26 cellular contexts compared by ENCODE assay signal in genomic region chr14:96649327-96649601, GRCh38.
DNase-seq lines count a peak whose midpoint lies in the region; ATAC-seq, FAIRE-seq and TF ChIP-seq lines count a peak whose summit lies in the region.
"Had no signal": no experiment of that assay in that cellular context is flagged by ENCODE, and none has a peak within 500 bp of the region (broad histone marks: within the 10 kb centered on the region; RNA-seq: fewer than 3 reads in every experiment).

No MANE protein-coding gene starts in this region.

- no peak overlapping the region for H3T11ph ChIP-seq in H9 (ENCODE audit: low read length)

- H3K9me3 Mint-ChIP-seq in H9 = no peaks in the 10 kb centered on the region

- H3K23ac ChIP-seq in H9 (ENCODE audit: insufficient read length, low read depth, low read length) = no peak overlapping the region

- H3K27ac Mint-ChIP-seq in H9 = no peak overlapping the region
- H3K27ac Mint-ChIP-seq: CD4-positive, alpha-beta memory T cell; IgD-negative memory B cell; T-helper 17 cell had no signal

- H4K91ac ChIP-seq in H9 (ENCODE audit: insufficient read length, low read depth, low read length) = no peak overlapping the region

- H2AK5ac ChIP-seq in H9 (ENCODE audit: insufficient read length, low read length) = no peak overlapping the region

- intact Hi-C loops in stomach (cut with DNase I; ENCODE audit: low total_unique reads) (no loop called here), mucosa of descending colon (cut with DNase I, micrococcal nuclease) (no loop called here)

- peaks cover 4% of the 10 kb centered on the region for H3K27me3 Mint-ChIP-seq in H9 (ENCODE audit: low read depth)

- H3K14ac ChIP-seq in H9 (ENCODE audit: insufficient read depth, low read length) = peak overlapping the region; percentile 20; the same call in 1 of the 2 replicates

- no peak overlapping the region for H4K5ac ChIP-seq in H9 (ENCODE audit: insufficient read length, low read depth, low read length)

- no peak overlapping the region for H4K8ac ChIP-seq in H9 (replicated peaks; ENCODE audit: insufficient read length, low read depth, low read length)

- no peaks in the 10 kb centered on the region for H3K36me3 ChIP-seq in stomach
- no peaks in the 10 kb centered on the region for H3K36me3 ChIP-seq in mucosa of descending colon (ENCODE audit: low read depth)
- H3K36me3 ChIP-seq: BLaER1 treated with 17β-estradiol and CSF1 and Interleukin-3, amounts not matched to agents 10 nM and 100 nM had no signal

- H3K79me2 ChIP-seq in H9 (ENCODE audit: insufficient read depth, low read length) = no peaks in the 10 kb centered on the region

- H3K4me3 Mint-ChIP-seq in H9 = no peak overlapping the region
- H3K4me3 Mint-ChIP-seq: CD4-positive, alpha-beta memory T cell; IgD-negative memory B cell; T-helper 17 cell had no signal

- H2BK12ac ChIP-seq in H9 (ENCODE audit: insufficient read length, low read depth, low read length) = no peak overlapping the region

- no peak for TF ChIP-seq EP300 in stomach (IDR thresholded peaks at IDR 0.05)

- H2BK5ac ChIP-seq in H9 (ENCODE audit: insufficient read length, low read length) = no peak overlapping the region

- H3K18ac ChIP-seq in H9 (ENCODE audit: insufficient read length, low read depth, low read length) = no peak overlapping the region

- H3K27me3 ChIP-seq in H9 (ENCODE audit: insufficient read depth, low read length) = no peaks in the 10 kb centered on the region
- H3K27me3 ChIP-seq in stomach = peaks cover 0 to 5% (median 0%) of the 10 kb centered on the region in 3 donors
- H3K27me3 ChIP-seq: BLaER1 treated with 17β-estradiol and CSF1 and Interleukin-3, amounts not matched to agents 10 nM and 100 nM had no signal

- ATAC-seq in mucosa of descending colon (no peak), GM18517 (IDR thresholded peaks at IDR 0.05; ENCODE audit: unreplicated experiment) (no peak)
- ATAC-seq: T-helper 17 cell had no signal

- no peaks in the 10 kb centered on the region for H4K20me1 ChIP-seq in H9 (ENCODE audit: control insufficient read depth, insufficient read depth, insufficient read length)
- H4K20me1 ChIP-seq: BLaER1 treated with 17β-estradiol and CSF1 and Interleukin-3, amounts not matched to agents 10 nM and 100 nM had no signal

- FAIRE-seq in D721Med (lab: Jason Lieb, UNC) = no peak
- FAIRE-seq: A549, GM19239, H54, RCC 7860 had no signal

- no peaks in the 10 kb centered on the region for H3K79me1 ChIP-seq in H9 (ENCODE audit: insufficient read depth, low read depth, low read length, poor library complexity, severe bottlenecking)

- H3K4me3 ChIP-seq in stomach (no peak overlapping the region), mucosa of descending colon (no peak overlapping the region)
- H3K4me3 ChIP-seq: A549; BLaER1 treated with 17β-estradiol and CSF1 and Interleukin-3, amounts not matched to agents 10 nM and 100 nM had no signal

- no CpG with 5 or more reads among the region's 2 CpGs for WGBS in H9 (ENCODE audit: extremely low coverage, insufficient read length, low lambda C conversion rate)
- WGBS in stomach, 5 donors = 54 to 94% (median 81%) methylated on average over 2 of the region's 2 CpGs; no CpG with 5 or more reads in 1 of the 5 donors

- no peaks in the 10 kb centered on the region for H3K36me3 Mint-ChIP-seq in H9 (ENCODE audit: insufficient read depth in 1 of 3, low read depth in 3 of 3)

- H3K9me3 ChIP-seq in H9 (ENCODE audit: control insufficient read depth, low read depth, low read length) (no peaks in the 10 kb centered on the region), stomach (peaks cover 0 to 20% (median 14%) of the 10 kb centered on the region in 4 donors), mucosa of descending colon (no peaks in the 10 kb centered on the region)
- H3K9me3 ChIP-seq: Caco-2, SK-N-SH had no signal

- H3K23me2 ChIP-seq in H9 (ENCODE audit: insufficient read length, low read depth, low read length, poor library complexity, severe bottlenecking) = no peaks in the 10 kb centered on the region

- H2BK20ac ChIP-seq in H9 (ENCODE audit: low read depth, low read length, poor library complexity, severe bottlenecking) = no peak overlapping the region

- H2AFZ ChIP-seq in H9 (ENCODE audit: low read length) = no peak overlapping the region

- H3K56ac ChIP-seq in H9 (ENCODE audit: insufficient read length, low read depth, low read length) = no peak overlapping the region

- H2BK120ac ChIP-seq in H9 (ENCODE audit: low read depth, low read length, poor library complexity, severe bottlenecking) = no peak overlapping the region

- no peaks in the 10 kb centered on the region for H3K4me1 Mint-ChIP-seq in H9
- H3K4me1 Mint-ChIP-seq: CD4-positive, alpha-beta memory T cell; IgD-negative memory B cell; T-helper 17 cell had no signal

- no peaks in the 10 kb centered on the region for H3K4me1 ChIP-seq in H9 (ENCODE audit: insufficient read depth, low read length)
- no peaks in the 10 kb centered on the region for H3K4me1 ChIP-seq in stomach
- no peaks in the 10 kb centered on the region for H3K4me1 ChIP-seq in mucosa of descending colon (ENCODE audit: low read depth)
- H3K4me1 ChIP-seq: A549, Caco-2 had no signal

- peak; percentile 24 for DNase-seq in DMS79 (lab: John Stamatoyannopoulos, UW)
- no peak for DNase-seq in H9
- peak; percentile 24 for DNase-seq in ecto neural progenitor cell (ENCODE audit: low spot score)
- peak; percentile 4 for DNase-seq in stomach
- DNase-seq in mucosa of descending colon = no peak
- no peak for DNase-seq in D721Med (ENCODE audit: insufficient read length, low spot score)
- DNase-seq: AML-193; Caco-2; CD4-positive, alpha-beta memory T cell; DMS153; NCI-H1092; NCI-H1417 treated with DMSO at 0.1 percent for 48 hours; NCI-H187; NCI-H2227 treated with DMSO at 0.1 percent for 48 hours; NCI-H510A treated with DMSO at 0.1 percent for 48 hours; SK-N-SH; T-helper 17 cell had no signal

- no peak for TF ChIP-seq CTCF in H9 (conservative IDR thresholded peaks at IDR 0.05)
- TF ChIP-seq CTCF in stomach (IDR thresholded peaks at IDR 0.05) = no peak
- TF ChIP-seq CTCF in mucosa of descending colon (IDR thresholded peaks at IDR 0.05) = no peak
- no peak for TF ChIP-seq CTCF in D721Med (IDR thresholded peaks at IDR 0.05; ENCODE audit: insufficient read depth, missing control alignments)

- no peak overlapping the region for H2BK15ac ChIP-seq in H9 (ENCODE audit: low read depth, low read length)

- H3K9ac ChIP-seq in H9 (ENCODE audit: extremely low read depth, insufficient read length, low read length) = no peak overlapping the region
- H3K9ac ChIP-seq: BLaER1 treated with 17β-estradiol and CSF1 and Interleukin-3, amounts not matched to agents 10 nM and 100 nM; KMS-11; SK-N-SH had no signal

- no peak for TF ChIP-seq POLR2A in stomach (IDR thresholded peaks at IDR 0.05)

- H3K4me2 ChIP-seq in H9 (ENCODE audit: insufficient read depth, insufficient read length, low read length) = no peak overlapping the region
- H3K4me2 ChIP-seq: A549; BLaER1 treated with 17β-estradiol and CSF1 and Interleukin-3, amounts not matched to agents 10 nM and 100 nM; KMS-11; SK-N-SH had no signal

- no peak overlapping the region for H3K4ac ChIP-seq in H9 (ENCODE audit: low read depth, low read length)

- no peak overlapping the region for H3K27ac ChIP-seq in H9 (ENCODE audit: insufficient read length, low read depth, low read length)
- no peak overlapping the region for H3K27ac ChIP-seq in stomach
- H3K27ac ChIP-seq: A549; BLaER1 treated with 17β-estradiol and CSF1 and Interleukin-3, amounts not matched to agents 10 nM and 100 nM; HL-60; KMS-11 had no signal

Comparison
In these comparisons a context has a peak if more than half of its experiments do, and no peak if none do; other contexts are left out.
1. DNase-seq: peak in DMS79 (single experiment), ecto neural progenitor cell (single experiment) and stomach (single experiment); none in H9 (single experiment), mucosa of descending colon (0 of 3) and D721Med (single experiment).